6 cellular contexts compared by ENCODE assay signal in the genomic region with DNA sequence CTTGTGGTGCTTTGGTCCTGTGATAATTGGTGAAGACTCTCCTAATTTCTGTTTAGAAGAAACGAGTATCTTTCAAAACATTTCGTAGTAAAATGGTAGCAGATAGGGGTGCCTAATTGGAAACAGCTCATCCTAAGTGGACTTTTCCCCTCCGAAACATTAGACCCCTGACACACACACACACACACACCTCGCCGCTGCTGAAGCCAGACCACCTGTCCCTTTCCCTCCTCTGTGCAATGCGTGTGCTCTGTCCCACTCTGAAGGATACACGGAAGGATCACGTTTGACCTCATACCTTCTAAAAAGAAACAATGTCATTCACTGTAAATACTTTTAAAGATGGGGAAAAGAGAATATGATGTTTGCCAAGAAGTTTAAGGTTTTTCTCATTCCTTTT.
"Had no signal": no experiment of that assay in that cellular context is flagged by ENCODE, and none has a peak within 500 bp of the region (broad histone marks: within the 10 kb centered on the region; RNA-seq: fewer than 3 reads in every experiment).

No MANE protein-coding gene starts in this region.

- DNase-seq: H9, HCEC 1CT, IMR-90, KG1 had no signal

- H3K4me3 ChIP-seq: GM23338, K562 had no signal

- H3K4me3 Mint-ChIP-seq: GM23338, H9 had no signal

- H3K4me2 ChIP-seq: GM23338 had no signal

- H3K9me3 Mint-ChIP-seq: GM23338, H9 had no signal

- H3K27ac Mint-ChIP-seq: GM23338 had no signal
